Comparison of ENCODE assay signal across 24 cellular contexts in the genomic region with DNA sequence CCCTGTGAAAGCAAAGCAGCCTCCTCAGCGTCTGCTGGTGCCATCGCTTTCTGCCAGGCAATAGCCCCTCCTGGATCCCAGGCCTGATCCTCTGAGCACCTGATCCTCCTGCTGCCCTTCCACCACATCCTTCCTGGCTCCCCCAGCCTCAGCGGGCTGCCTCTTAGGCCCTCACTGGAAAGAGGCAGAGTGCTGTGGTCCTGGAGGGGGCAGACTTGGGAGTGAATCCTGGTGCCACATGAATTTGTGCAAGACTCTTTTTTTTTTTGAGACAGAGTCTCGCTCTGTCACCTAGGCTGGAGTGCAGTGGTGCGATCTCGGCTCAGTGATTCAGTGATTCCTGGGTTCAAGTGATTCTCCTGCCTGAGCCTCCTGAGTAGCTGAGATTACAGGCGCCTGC. TPM values are rescaled to one million over a fixed set of nuclear protein-coding genes. Genes with fewer than 3 reads are reported as not detected.
"Had no signal": no experiment of that assay in that cellular context is flagged by ENCODE, and none has a peak within 500 bp of the region (broad histone marks: within the 10 kb centered on the region; RNA-seq: fewer than 3 reads in every experiment).

No MANE protein-coding gene starts in this region.

- DNase-seq: Karpas-422, KG1, MG63, NCI-H1092, NCI-H1105 treated with DMSO at 0.1 percent for 48 hours, NCI-H1417 treated with DMSO at 0.1 percent for 48 hours, NCI-H146, NCI-H1694 treated with DMSO at 0.1 percent for 48 hours, NCI-H2081, NCI-H2107, NCI-H226, NCI-H446, NCI-H510A, NCI-H524 treated with DMSO at 0.1 percent for 48 hours, NCI-H69, NCI-H774, Right ventricle myocardium superior, RPMI8226, SIG-M5, T-helper 1 cell had no signal

- H3K36me3 ChIP-seq: MG63, SJSA1 had no signal

- H3K9me3 ChIP-seq: MG63 had no signal

- FAIRE-seq: RCC 7860 had no signal

- H3K4me3 ChIP-seq: MG63, SJSA1, SK-N-MC had no signal

- H3K27ac ChIP-seq: SJSA1, SK-N-MC had no signal

- H3K27me3 ChIP-seq: MG63, SJSA1 had no signal

RNA-seq across cellular contexts. Expression of a gene that starts 6.0 kb away (rescaled TPM):
- total RNA-seq: HT1080, Right ventricle myocardium superior, SJSA1 had no signal

RNA-seq across cellular contexts. Expression of a gene that starts 10.3 kb away (rescaled TPM):
- total RNA-seq: HT1080, SJSA1 had no signal
